In the genomic region with DNA sequence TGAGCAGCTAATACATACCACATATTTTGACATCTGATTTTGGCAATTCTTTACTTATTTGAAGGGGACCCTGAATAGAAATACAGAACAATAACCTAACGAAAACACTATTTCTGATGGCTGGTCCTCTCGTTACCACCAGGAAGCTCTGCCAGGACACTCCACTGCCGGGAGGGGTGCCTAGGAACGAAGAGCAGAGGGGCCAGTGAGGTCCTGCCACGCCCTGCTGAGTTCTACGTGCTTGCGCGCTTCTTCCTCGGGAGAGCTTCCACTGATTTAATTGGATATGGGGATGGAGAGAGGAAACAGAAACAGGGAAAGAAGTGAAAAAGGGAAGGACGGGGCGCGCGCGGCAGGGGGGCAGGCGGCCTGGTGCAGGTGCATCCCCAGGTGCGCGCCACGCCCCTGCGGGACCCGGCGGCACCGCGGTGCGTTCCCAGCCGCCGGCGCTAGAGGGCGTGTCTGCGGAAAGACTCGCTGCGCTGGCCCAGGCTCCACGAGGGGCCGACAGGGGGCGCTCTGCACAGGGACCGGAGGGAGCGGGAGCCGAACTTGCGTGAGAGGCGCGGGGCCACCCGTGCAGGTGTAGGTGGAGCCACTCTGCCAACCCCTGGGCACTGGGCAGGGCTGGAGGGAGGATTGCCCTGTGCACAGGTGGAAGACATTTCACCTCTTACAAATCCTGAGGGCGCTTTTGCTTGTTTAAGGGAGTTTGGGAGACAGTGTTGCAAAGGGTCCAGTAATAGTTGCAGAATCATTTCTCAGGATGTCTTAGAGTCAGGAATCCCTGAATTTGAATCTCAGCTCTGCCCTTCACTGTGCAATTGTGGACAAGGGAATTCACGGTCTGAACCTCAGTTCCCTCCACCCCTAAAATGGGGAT, we compare ENCODE assay signal across 1 cellular context.
TF ChIP-seq lines count a peak whose summit lies in the region.

No MANE protein-coding gene starts in this region.

TF ChIP-seq in K562, 482 proteins besides CTCF, POLR2A, EP300 and RAD21 (continued from another document and continues in another):
- TF ChIP-seq, protein P1, sequence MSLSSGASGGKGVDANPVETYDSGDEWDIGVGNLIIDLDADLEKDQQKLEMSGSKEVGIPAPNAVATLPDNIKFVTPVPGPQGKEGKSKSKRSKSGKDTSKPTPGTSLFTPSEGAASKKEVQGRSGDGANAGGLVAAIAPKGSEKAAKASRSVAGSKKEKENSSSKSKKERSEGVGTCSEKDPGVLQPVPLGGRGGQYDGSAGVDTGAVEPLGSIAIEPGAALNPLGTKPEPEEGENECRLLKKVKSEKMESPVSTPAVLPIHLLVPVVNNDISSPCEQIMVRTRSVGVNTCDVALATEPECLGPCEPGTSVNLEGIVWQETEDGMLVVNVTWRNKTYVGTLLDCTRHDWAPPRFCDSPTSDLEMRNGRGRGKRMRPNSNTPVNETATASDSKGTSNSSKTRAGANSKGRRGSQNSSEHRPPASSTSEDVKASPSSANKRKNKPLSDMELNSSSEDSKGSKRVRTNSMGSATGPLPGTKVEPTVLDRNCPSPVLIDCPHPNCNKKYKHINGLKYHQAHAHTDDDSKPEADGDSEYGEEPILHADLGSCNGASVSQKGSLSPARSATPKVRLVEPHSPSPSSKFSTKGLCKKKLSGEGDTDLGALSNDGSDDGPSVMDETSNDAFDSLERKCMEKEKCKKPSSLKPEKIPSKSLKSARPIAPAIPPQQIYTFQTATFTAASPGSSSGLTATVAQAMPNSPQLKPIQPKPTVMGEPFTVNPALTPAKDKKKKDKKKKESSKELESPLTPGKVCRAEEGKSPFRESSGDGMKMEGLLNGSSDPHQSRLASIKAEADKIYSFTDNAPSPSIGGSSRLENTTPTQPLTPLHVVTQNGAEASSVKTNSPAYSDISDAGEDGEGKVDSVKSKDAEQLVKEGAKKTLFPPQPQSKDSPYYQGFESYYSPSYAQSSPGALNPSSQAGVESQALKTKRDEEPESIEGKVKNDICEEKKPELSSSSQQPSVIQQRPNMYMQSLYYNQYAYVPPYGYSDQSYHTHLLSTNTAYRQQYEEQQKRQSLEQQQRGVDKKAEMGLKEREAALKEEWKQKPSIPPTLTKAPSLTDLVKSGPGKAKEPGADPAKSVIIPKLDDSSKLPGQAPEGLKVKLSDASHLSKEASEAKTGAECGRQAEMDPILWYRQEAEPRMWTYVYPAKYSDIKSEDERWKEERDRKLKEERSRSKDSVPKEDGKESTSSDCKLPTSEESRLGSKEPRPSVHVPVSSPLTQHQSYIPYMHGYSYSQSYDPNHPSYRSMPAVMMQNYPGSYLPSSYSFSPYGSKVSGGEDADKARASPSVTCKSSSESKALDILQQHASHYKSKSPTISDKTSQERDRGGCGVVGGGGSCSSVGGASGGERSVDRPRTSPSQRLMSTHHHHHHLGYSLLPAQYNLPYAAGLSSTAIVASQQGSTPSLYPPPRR (CRISPR knock-in tag; IDR thresholded peaks at IDR 0.05; ENCODE audit: borderline replicate concordance) = no peak
- TF ChIP-seq, protein P2, sequence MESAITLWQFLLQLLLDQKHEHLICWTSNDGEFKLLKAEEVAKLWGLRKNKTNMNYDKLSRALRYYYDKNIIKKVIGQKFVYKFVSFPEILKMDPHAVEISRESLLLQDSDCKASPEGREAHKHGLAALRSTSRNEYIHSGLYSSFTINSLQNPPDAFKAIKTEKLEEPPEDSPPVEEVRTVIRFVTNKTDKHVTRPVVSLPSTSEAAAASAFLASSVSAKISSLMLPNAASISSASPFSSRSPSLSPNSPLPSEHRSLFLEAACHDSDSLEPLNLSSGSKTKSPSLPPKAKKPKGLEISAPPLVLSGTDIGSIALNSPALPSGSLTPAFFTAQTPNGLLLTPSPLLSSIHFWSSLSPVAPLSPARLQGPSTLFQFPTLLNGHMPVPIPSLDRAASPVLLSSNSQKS (CRISPR knock-in tag; IDR thresholded peaks at IDR 0.05) = no peak
- TF ChIP-seq ZNF507 (tag; conservative IDR thresholded peaks at IDR 0.05) (no peak), ERF (CRISPR knock-in tag; IDR thresholded peaks at IDR 0.05) (no peak), ZNF707 (CRISPR knock-in tag; conservative IDR thresholded peaks at IDR 0.05) (no peak), HDGF (IDR thresholded peaks at IDR 0.05) (no peak), DMBX1 (CRISPR knock-in tag; IDR thresholded peaks at IDR 0.05; ENCODE audit: borderline replicate concordance) (no peak), ZBTB8A (IDR thresholded peaks at IDR 0.05; ENCODE audit: partially characterized antibody) (no peak), SUPT5H (IDR thresholded peaks at IDR 0.05) (no peak), ZNF780A (CRISPR knock-in tag; IDR thresholded peaks at IDR 0.05) (no peak), ZKSCAN1 (IDR thresholded peaks at IDR 0.05; ENCODE audit: low read depth, low read length) (peak; percentile 8; the same call in 1 of the 2 replicates), SOX6 (IDR thresholded peaks at IDR 0.05) (no peak), KDM5B (IDR thresholded peaks at IDR 0.05; ENCODE audit: insufficient replicate concordance, low read depth, low read length) (no peak), SRSF1 (IDR thresholded peaks at IDR 0.05; ENCODE audit: low read depth, low read length) (no peak), ZNF644 (tag; IDR thresholded peaks at IDR 0.05; ENCODE audit: low read depth) (no peak), ZNF75A (CRISPR knock-in tag; IDR thresholded peaks at IDR 0.05) (no peak), CBX5 (IDR thresholded peaks at IDR 0.05; ENCODE audit: borderline replicate concordance, low read depth) (no peak), NBN (IDR thresholded peaks at IDR 0.05; ENCODE audit: low read depth) (no peak), FOXJ3 (CRISPR knock-in tag; IDR thresholded peaks at IDR 0.05) (no peak), CREB1 (IDR thresholded peaks at IDR 0.05) (no peak), CREB1 (CRISPR knock-in tag; IDR thresholded peaks at IDR 0.05) (peak; percentile 62; the same call in 1 of the 2 replicates), GATAD2B (IDR thresholded peaks at IDR 0.05; ENCODE audit: borderline replicate concordance) (no peak), ZFX (CRISPR knock-in tag; IDR thresholded peaks at IDR 0.05) (no peak), SAFB2 (IDR thresholded peaks at IDR 0.05; ENCODE audit: borderline replicate concordance, low read depth, low read length, severe bottlenecking) (no peak), ESRRA (IDR thresholded peaks at IDR 0.05; ENCODE audit: borderline replicate concordance, low read depth) (no peak), NRF1 (conservative IDR thresholded peaks at IDR 0.05 in 1 of 2, IDR thresholded peaks at IDR 0.05 in 1 of 2) (peak in 1 of 2 experiments; percentile 42; a peak in 2 of 4 replicates), RB1 (IDR thresholded peaks at IDR 0.05; ENCODE audit: low read depth) (peak; percentile 94), ESRRB (CRISPR knock-in tag; IDR thresholded peaks at IDR 0.05; ENCODE audit: borderline replicate concordance) (no peak), MBD2 (IDR thresholded peaks at IDR 0.05; ENCODE audit: borderline replicate concordance, low read depth) (no peak), FUS (optimal IDR thresholded peaks at IDR 0.05; ENCODE audit: low read depth, low read length) (peak; percentile 38), BHLHE40 (IDR thresholded peaks at IDR 0.05; ENCODE audit: low read length) (peak; percentile 62), CTBP1 (IDR thresholded peaks at IDR 0.05; ENCODE audit: borderline replicate concordance) (peak; percentile 86; the same call in 1 of the 2 replicates), MTA3 (IDR thresholded peaks at IDR 0.05; ENCODE audit: borderline replicate concordance) (peak; percentile 58; the same call in 1 of the 2 replicates)
- TF ChIP-seq, protein P3, sequence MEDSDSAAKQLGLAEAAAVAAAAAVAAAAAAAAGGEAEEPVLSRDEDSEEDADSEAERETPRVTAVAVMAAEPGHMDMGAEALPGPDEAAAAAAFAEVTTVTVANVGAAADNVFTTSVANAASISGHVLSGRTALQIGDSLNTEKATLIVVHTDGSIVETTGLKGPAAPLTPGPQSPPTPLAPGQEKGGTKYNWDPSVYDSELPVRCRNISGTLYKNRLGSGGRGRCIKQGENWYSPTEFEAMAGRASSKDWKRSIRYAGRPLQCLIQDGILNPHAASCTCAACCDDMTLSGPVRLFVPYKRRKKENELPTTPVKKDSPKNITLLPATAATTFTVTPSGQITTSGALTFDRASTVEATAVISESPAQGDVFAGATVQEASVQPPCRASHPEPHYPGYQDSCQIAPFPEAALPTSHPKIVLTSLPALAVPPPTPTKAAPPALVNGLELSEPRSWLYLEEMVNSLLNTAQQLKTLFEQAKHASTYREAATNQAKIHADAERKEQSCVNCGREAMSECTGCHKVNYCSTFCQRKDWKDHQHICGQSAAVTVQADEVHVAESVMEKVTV (CRISPR knock-in tag; IDR thresholded peaks at IDR 0.05) = no peak
- TF ChIP-seq, protein P4, sequence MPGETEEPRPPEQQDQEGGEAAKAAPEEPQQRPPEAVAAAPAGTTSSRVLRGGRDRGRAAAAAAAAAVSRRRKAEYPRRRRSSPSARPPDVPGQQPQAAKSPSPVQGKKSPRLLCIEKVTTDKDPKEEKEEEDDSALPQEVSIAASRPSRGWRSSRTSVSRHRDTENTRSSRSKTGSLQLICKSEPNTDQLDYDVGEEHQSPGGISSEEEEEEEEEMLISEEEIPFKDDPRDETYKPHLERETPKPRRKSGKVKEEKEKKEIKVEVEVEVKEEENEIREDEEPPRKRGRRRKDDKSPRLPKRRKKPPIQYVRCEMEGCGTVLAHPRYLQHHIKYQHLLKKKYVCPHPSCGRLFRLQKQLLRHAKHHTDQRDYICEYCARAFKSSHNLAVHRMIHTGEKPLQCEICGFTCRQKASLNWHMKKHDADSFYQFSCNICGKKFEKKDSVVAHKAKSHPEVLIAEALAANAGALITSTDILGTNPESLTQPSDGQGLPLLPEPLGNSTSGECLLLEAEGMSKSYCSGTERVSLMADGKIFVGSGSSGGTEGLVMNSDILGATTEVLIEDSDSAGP (CRISPR knock-in tag; IDR thresholded peaks at IDR 0.05) = no peak
- TF ChIP-seq, protein P5, sequence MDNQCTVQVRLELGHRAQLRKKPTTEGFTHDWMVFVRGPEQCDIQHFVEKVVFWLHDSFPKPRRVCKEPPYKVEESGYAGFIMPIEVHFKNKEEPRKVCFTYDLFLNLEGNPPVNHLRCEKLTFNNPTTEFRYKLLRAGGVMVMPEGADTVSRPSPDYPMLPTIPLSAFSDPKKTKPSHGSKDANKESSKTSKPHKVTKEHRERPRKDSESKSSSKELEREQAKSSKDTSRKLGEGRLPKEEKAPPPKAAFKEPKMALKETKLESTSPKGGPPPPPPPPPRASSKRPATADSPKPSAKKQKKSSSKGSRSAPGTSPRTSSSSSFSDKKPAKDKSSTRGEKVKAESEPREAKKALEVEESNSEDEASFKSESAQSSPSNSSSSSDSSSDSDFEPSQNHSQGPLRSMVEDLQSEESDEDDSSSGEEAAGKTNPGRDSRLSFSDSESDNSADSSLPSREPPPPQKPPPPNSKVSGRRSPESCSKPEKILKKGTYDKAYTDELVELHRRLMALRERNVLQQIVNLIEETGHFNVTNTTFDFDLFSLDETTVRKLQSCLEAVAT (IDR thresholded peaks at IDR 0.05) = peak in 1 of 2 experiments; percentile 87; a peak in 1 of 4 replicates
- TF ChIP-seq, protein P6, sequence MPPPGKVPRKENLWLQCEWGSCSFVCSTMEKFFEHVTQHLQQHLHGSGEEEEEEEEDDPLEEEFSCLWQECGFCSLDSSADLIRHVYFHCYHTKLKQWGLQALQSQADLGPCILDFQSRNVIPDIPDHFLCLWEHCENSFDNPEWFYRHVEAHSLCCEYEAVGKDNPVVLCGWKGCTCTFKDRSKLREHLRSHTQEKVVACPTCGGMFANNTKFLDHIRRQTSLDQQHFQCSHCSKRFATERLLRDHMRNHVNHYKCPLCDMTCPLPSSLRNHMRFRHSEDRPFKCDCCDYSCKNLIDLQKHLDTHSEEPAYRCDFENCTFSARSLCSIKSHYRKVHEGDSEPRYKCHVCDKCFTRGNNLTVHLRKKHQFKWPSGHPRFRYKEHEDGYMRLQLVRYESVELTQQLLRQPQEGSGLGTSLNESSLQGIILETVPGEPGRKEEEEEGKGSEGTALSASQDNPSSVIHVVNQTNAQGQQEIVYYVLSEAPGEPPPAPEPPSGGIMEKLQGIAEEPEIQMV (tag; conservative IDR thresholded peaks at IDR 0.05; ENCODE audit: low read depth) = no peak
- TF ChIP-seq, protein P7, sequence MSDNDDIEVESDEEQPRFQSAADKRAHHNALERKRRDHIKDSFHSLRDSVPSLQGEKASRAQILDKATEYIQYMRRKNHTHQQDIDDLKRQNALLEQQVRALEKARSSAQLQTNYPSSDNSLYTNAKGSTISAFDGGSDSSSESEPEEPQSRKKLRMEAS (CRISPR knock-in tag; IDR thresholded peaks at IDR 0.05) = no peak
- TF ChIP-seq, protein P8, sequence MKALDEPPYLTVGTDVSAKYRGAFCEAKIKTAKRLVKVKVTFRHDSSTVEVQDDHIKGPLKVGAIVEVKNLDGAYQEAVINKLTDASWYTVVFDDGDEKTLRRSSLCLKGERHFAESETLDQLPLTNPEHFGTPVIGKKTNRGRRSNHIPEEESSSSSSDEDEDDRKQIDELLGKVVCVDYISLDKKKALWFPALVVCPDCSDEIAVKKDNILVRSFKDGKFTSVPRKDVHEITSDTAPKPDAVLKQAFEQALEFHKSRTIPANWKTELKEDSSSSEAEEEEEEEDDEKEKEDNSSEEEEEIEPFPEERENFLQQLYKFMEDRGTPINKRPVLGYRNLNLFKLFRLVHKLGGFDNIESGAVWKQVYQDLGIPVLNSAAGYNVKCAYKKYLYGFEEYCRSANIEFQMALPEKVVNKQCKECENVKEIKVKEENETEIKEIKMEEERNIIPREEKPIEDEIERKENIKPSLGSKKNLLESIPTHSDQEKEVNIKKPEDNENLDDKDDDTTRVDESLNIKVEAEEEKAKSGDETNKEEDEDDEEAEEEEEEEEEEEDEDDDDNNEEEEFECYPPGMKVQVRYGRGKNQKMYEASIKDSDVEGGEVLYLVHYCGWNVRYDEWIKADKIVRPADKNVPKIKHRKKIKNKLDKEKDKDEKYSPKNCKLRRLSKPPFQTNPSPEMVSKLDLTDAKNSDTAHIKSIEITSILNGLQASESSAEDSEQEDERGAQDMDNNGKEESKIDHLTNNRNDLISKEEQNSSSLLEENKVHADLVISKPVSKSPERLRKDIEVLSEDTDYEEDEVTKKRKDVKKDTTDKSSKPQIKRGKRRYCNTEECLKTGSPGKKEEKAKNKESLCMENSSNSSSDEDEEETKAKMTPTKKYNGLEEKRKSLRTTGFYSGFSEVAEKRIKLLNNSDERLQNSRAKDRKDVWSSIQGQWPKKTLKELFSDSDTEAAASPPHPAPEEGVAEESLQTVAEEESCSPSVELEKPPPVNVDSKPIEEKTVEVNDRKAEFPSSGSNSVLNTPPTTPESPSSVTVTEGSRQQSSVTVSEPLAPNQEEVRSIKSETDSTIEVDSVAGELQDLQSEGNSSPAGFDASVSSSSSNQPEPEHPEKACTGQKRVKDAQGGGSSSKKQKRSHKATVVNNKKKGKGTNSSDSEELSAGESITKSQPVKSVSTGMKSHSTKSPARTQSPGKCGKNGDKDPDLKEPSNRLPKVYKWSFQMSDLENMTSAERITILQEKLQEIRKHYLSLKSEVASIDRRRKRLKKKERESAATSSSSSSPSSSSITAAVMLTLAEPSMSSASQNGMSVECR (CRISPR knock-in tag; IDR thresholded peaks at IDR 0.05) = no peak
- TF ChIP-seq, protein P9, sequence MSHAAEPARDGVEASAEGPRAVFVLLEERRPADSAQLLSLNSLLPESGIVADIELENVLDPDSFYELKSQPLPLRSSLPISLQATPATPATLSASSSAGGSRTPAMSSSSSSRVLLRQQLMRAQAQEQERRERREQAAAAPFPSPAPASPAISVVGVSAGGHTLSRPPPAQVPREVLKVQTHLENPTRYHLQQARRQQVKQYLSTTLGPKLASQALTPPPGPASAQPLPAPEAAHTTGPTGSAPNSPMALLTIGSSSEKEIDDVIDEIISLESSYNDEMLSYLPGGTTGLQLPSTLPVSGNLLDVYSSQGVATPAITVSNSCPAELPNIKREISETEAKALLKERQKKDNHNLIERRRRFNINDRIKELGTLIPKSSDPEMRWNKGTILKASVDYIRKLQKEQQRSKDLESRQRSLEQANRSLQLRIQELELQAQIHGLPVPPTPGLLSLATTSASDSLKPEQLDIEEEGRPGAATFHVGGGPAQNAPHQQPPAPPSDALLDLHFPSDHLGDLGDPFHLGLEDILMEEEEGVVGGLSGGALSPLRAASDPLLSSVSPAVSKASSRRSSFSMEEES (CRISPR knock-in tag; IDR thresholded peaks at IDR 0.05) = no peak
